10 cellular contexts compared by ENCODE assay signal in the genomic region with DNA sequence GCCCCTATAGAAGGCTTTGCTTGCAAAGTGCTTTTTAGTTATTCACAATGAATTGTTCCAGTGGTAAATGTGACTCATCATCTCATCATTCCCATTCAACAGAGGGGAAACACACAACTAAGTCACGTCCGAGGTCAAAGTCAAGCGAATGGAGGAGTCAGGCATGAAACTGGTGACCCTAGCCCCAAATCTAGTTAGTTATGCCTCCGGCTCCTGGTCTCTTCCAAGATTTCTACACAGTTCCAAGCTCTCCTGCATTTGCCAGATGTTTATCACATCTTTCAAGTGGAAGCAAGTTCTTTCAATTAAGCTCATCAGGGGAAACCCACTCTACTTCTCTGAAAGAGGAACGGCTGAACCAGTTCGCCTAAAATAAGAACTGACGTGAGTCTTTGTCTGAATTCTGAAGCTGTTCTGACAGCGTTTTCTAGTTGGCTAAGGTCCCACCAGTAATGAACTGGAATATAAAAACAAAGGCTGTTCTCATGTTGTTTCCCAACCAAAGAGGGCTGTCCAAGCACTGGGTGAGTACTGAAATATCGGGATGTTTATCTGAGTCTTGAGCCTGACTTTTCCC.
DNase-seq lines count a peak whose midpoint lies in the region; ATAC-seq and TF ChIP-seq lines count a peak whose summit lies in the region.
"Had no signal": no experiment of that assay in that cellular context is flagged by ENCODE, and none has a peak within 500 bp of the region (broad histone marks: within the 10 kb centered on the region; RNA-seq: fewer than 3 reads in every experiment).

No MANE protein-coding gene starts in this region.

- DNase-seq in Daoy (ENCODE audit: low read depth), result peak; percentile 69
- peak; percentile 54 for DNase-seq in GM20000 (ENCODE audit: low spot score)
- peak; percentile 37 for DNase-seq in LHCN-M2 (ENCODE audit: low read depth)
- no peak for DNase-seq in Right ventricle myocardium superior
- DNase-seq in NCI-H2107 (lab: John Stamatoyannopoulos, UW), result no peak
- no peak for DNase-seq in NCI-H1105 (lab: John Stamatoyannopoulos, UW)
- no peak for DNase-seq in GDM1 (lab: John Stamatoyannopoulos, UW)
- DNase-seq in HuH-7.5 (ENCODE audit: low spot score), result no peak
- DNase-seq: GF-D8, lower lobe of right lung had no signal

- peak; percentile 68 for ATAC-seq in Right ventricle myocardium superior (ENCODE audit: poor library complexity)

- intact Hi-C loops in Right ventricle myocardium superior (cut with DNase I), result no loop called here

- TF ChIP-seq CTCF in GM20000 (IDR thresholded peaks at IDR 0.05; ENCODE audit: extremely low read depth, missing control alignments), result no peak

Comparison
In these comparisons a context has a peak if more than half of its experiments do, and no peak if none do; other contexts are left out.
1. DNase-seq: peak in Daoy (single experiment), GM20000 (single experiment) and LHCN-M2 (single experiment); none in Right ventricle myocardium superior (single experiment), NCI-H2107 (single experiment), NCI-H1105 (single experiment), GDM1 (single experiment) and HuH-7.5 (single experiment).